9 cellular contexts compared by ENCODE assay signal in the genomic region with DNA sequence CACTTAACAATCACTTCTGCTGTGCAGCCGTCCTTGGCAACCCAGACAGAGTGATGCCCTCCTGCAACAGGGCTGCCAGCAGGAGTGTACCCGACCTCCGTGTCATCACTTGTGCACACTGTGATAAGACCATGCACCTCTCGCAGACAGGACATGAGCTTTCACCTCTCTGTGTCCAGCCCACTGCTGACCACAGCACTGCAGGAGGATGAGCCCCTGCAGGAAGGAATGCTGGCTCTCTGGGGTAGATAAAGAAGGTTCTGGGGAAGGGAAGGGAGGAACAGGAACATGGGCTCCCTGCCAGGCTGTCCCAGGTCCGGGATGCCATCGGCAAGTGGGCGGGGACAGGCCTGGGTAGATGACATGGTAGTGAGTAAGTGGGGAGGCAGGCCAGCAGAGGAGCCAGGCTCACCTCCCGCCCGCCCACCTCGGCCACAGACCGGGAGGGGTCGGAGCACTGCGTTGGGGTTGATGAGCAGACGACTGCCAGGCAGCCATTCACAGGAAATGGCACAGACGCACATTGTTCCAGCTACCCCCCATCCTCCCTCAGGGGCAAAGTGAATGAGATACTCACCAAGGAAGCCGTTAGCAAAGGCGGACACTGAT. TPM values are rescaled to one million over a fixed set of nuclear protein-coding genes. Genes with fewer than 3 reads are reported as not detected.
DNase-seq lines count a peak whose midpoint lies in the region; ATAC-seq, FAIRE-seq and TF ChIP-seq lines count a peak whose summit lies in the region.
"Had no signal": no experiment of that assay in that cellular context is flagged by ENCODE, and none has a peak within 500 bp of the region (broad histone marks: within the 10 kb centered on the region; RNA-seq: fewer than 3 reads in every experiment).

No MANE protein-coding gene starts in this region.

- ATAC-seq in HG03354 (IDR thresholded peaks at IDR 0.05; ENCODE audit: poor library complexity, severe bottlenecking, unreplicated experiment), result no peak
- no peak for ATAC-seq in GM18517 (IDR thresholded peaks at IDR 0.05; ENCODE audit: unreplicated experiment)
- no peak for ATAC-seq in GM19328 (IDR thresholded peaks at IDR 0.05; ENCODE audit: unreplicated experiment)

- no peak for FAIRE-seq in H1 (lab: Jason Lieb, UNC)

- H4K5ac ChIP-seq in H1 (ENCODE audit: insufficient read length, low read depth, low read length), result no peak overlapping the region

- H3K9ac ChIP-seq in GM23248, result peak overlapping the region; percentile 92
- H3K9ac ChIP-seq in H1 (replicated peaks in 1 of 4; ENCODE audit: extremely low read depth in 1 of 4, low read depth in 3 of 4, low read length in 3 of 4), result no peak overlapping the region

- H3K27me3 Mint-ChIP-seq in activated CD4-positive, alpha-beta T cell treated with anti-CD3 and anti-CD28 coated beads, Interleukin-2, amount 10 ng/mL, durations not matched to agents 7 days and 5 days, result no peaks in the 10 kb centered on the region

- no peak overlapping the region for H3K23ac ChIP-seq in H1 (ENCODE audit: insufficient read length)

- H3K4me2 ChIP-seq in GM23248 (ENCODE audit: unreplicated experiment) (peak overlapping the region; percentile 67), H1 (ENCODE audit: insufficient read depth in 1 of 2, low read depth in 2 of 2, low read length in 2 of 2) (no peak overlapping the region)

- H3K79me1 ChIP-seq in H1 (ENCODE audit: low read depth, low read length), result no peaks in the 10 kb centered on the region

- no peak overlapping the region for H3K18ac ChIP-seq in H1 (ENCODE audit: extremely low read depth, low read length)

- H3K4ac ChIP-seq in H1 (replicated peaks; ENCODE audit: insufficient read length, low read depth, low read length), result no peak overlapping the region

- POLR2A ChIA-PET in activated CD4-positive, alpha-beta T cell treated with anti-CD3 and anti-CD28 coated beads, Interleukin-2, amount 10 ng/mL, durations not matched to agents 7 days and 5 days (lab: Charles Lee), result no interaction called here
- POLR2A ChIA-PET in H1 (lab: Charles Lee; ENCODE audit: partially characterized antibody), result no interaction called here

- TF ChIP-seq POLR2A in H1 (IDR thresholded peaks at IDR 0.05; ENCODE audit: control extremely low read depth in 1 of 2, low read depth in 2 of 2, low read length in 2 of 2), result no peak

- H3K27me3 ChIP-seq in GM23248 (replicated peaks; ENCODE audit: insufficient read depth) (no peaks in the 10 kb centered on the region), H1 (replicated peaks in 1 of 4; ENCODE audit: control insufficient read depth in 3 of 4, extremely low read depth in 1 of 4, insufficient read depth in 3 of 4, low read length in 3 of 4) (no peaks in the 10 kb centered on the region; a peak in 1 of 7 replicates)

- H4K8ac ChIP-seq in H1 (ENCODE audit: extremely low read depth, insufficient read depth, low read length), result no peak overlapping the region; the same call in 1 of the 2 replicates

- TF ChIP-seq CTCF in H1 (IDR thresholded peaks at IDR 0.05; ENCODE audit: control extremely low read depth in 1 of 3, insufficient read depth in 1 of 3, low read depth in 1 of 3, low read length in 3 of 3), result no peak

- no peak overlapping the region for H3K56ac ChIP-seq in H1 (replicated peaks; ENCODE audit: insufficient read length, low read depth, low read length)

- no peak overlapping the region for H2AK5ac ChIP-seq in H1 (ENCODE audit: low read depth, low read length)

- H2BK120ac ChIP-seq in H1 (replicated peaks; ENCODE audit: low read depth, low read length), result no peak overlapping the region

- H3K4me3 Mint-ChIP-seq in activated CD4-positive, alpha-beta T cell treated with anti-CD3 and anti-CD28 coated beads, Interleukin-2, amount 10 ng/mL, durations not matched to agents 7 days and 5 days, result peak overlapping the region; percentile 29

- H2AFZ ChIP-seq in GM23248, result no peak overlapping the region
- H2AFZ ChIP-seq in H1 (ENCODE audit: low read length), result no peak overlapping the region

- H3K4me1 ChIP-seq in GM23248 (ENCODE audit: insufficient read depth) (peaks cover 64% of the 10 kb centered on the region), H1 (replicated peaks in 1 of 4; ENCODE audit: control insufficient read depth in 3 of 4, insufficient read depth in 4 of 4, low read length in 3 of 4) (peaks cover 0 to 7% (median 3%) of the 10 kb centered on the region in 4 experiments; a peak in 3 of 7 replicates)

- H3K9me3 Mint-ChIP-seq in activated CD4-positive, alpha-beta T cell treated with anti-CD3 and anti-CD28 coated beads, Interleukin-2, amount 10 ng/mL, durations not matched to agents 7 days and 5 days, result no peaks in the 10 kb centered on the region

- 1 to 2% methylated on average over 17 of the region's 17 CpGs for WGBS in GM23248 (ENCODE audit: low coverage in 1 of 2, low lambda C conversion rate in 2 of 2, missing lambda C conversion rate in 2 of 2), 2 experiments
- 86% methylated on average over 17 of the region's 17 CpGs; no CpG with 5 or more reads in 1 of the 2 experiments for WGBS in H1 (ENCODE audit: extremely low coverage in 1 of 2, insufficient coverage in 1 of 2, insufficient read length in 1 of 2, insufficient replicate concordance in 2 of 2, low coverage in 1 of 2, low lambda C conversion rate in 2 of 2, missing lambda C conversion rate in 1 of 2), 2 experiments

- H3K23me2 ChIP-seq in H1 (ENCODE audit: low read depth, low read length), result no peaks in the 10 kb centered on the region

- H3K4me1 Mint-ChIP-seq in activated CD4-positive, alpha-beta T cell treated with anti-CD3 and anti-CD28 coated beads, Interleukin-2, amount 10 ng/mL, durations not matched to agents 7 days and 5 days, result peaks cover 93% of the 10 kb centered on the region

- H3K36me3 Mint-ChIP-seq in activated CD4-positive, alpha-beta T cell treated with anti-CD3 and anti-CD28 coated beads, Interleukin-2, amount 10 ng/mL, durations not matched to agents 7 days and 5 days (ENCODE audit: low read depth), result peaks cover 6% of the 10 kb centered on the region
- H3K36me3 Mint-ChIP-seq: naive B cell had no signal

- H3K79me2 ChIP-seq in GM23248 (ENCODE audit: insufficient read depth) (no peaks in the 10 kb centered on the region), H1 (ENCODE audit: control insufficient read depth in 1 of 2, insufficient read depth in 2 of 2, low read length in 2 of 2) (no peaks in the 10 kb centered on the region)

- H2BK12ac ChIP-seq in H1 (ENCODE audit: low read depth, low read length), result no peak overlapping the region

- H3F3A ChIP-seq in GM23248 (ENCODE audit: insufficient read depth), result peaks cover 64% of the 10 kb centered on the region

- no peak overlapping the region for H4K91ac ChIP-seq in H1 (replicated peaks; ENCODE audit: insufficient read length, low read length)

- no peak for TF ChIP-seq RAD21 in H1 (IDR thresholded peaks at IDR 0.05 in 1 of 2, conservative IDR thresholded peaks at IDR 0.05 in 1 of 2; ENCODE audit: low read depth in 2 of 2, low read length in 2 of 2)

- H4K20me1 ChIP-seq in GM23248 (ENCODE audit: insufficient read depth) (no peaks in the 10 kb centered on the region), H1 (replicated peaks in 1 of 2; ENCODE audit: control insufficient read depth in 1 of 2, insufficient read depth in 2 of 2, low read length in 2 of 2) (no peaks in the 10 kb centered on the region)

- H2BK15ac ChIP-seq in H1 (ENCODE audit: low read length), result no peak overlapping the region

- no peak overlapping the region for H3K14ac ChIP-seq in H1 (ENCODE audit: insufficient read length)

- H3K4me3 ChIP-seq in GM23248, result peak overlapping the region; percentile 33
- no peak overlapping the region for H3K4me3 ChIP-seq in H1 (ENCODE audit: extremely low read depth in 1 of 4, insufficient read depth in 2 of 4, low read depth in 3 of 4, low read length in 4 of 4)

- peak overlapping the region; percentile 75 for H3K27ac Mint-ChIP-seq in activated CD4-positive, alpha-beta T cell treated with anti-CD3 and anti-CD28 coated beads, Interleukin-2, amount 10 ng/mL, durations not matched to agents 7 days and 5 days

- H3K9me2 ChIP-seq in GM23248 (ENCODE audit: insufficient read depth), result no peaks in the 10 kb centered on the region

- no peaks in the 10 kb centered on the region for H3K36me3 ChIP-seq in GM23248 (ENCODE audit: low read depth)
- no peaks in the 10 kb centered on the region for H3K36me3 ChIP-seq in H1 (ENCODE audit: control insufficient read depth in 2 of 4, insufficient read depth in 4 of 4, low read length in 3 of 4)

- no peaks in the 10 kb centered on the region for H3K9me3 ChIP-seq in GM23248 (ENCODE audit: low read depth)
- no peaks in the 10 kb centered on the region for H3K9me3 ChIP-seq in H1 (ENCODE audit: insufficient read depth in 2 of 2, low read depth in 1 of 2, low read length in 1 of 2)

- in situ Hi-C loops in GM23248 (cut with MboI), result no loop called here

- DNase-seq in GM23248, result peak; percentile 99
- DNase-seq in activated CD4-positive, alpha-beta T cell treated with anti-CD3 and anti-CD28 coated beads, Interleukin-2, amount 10 ng/mL, durations not matched to agents 7 days and 5 days, result peak; percentile 48
- no peak for DNase-seq in H1 (ENCODE audit: low read depth in 1 of 2, low spot score in 2 of 2)
- DNase-seq in stimulated activated CD4-positive, alpha-beta T cell treated with anti-CD3 and anti-CD28 coated beads, Interleukin-15, amount 100 ng/mL, for 1 hour (ENCODE audit: low read depth in 1 of 2, low spot score in 1 of 2), result peak; percentile 65 to 69
- no peak for DNase-seq in SKM-1 (lab: John Stamatoyannopoulos, UW; ENCODE audit: unreplicated experiment)
- DNase-seq: naive B cell had no signal

- H2BK5ac ChIP-seq in H1 (ENCODE audit: low read depth, low read length), result no peak overlapping the region

- CTCF ChIA-PET in activated CD4-positive, alpha-beta T cell treated with anti-CD3 and anti-CD28 coated beads, Interleukin-2, amount 10 ng/mL, durations not matched to agents 7 days and 5 days (lab: Charles Lee), result interaction anchor here (1.3 to 3.9 kb wide), 4 partner anchors 9 to 139 kb away, joined by 3 to 17 read pairs (median 4); no protein-coding TSS in a partner anchor
- CTCF ChIA-PET in H1 (lab: Charles Lee; ENCODE audit: partially characterized antibody), result interaction anchor here (1.0 to 11.7 kb wide), 8 partner anchors 8 to 267 kb away, joined by 3 to 102 read pairs (median 4); partner anchors contain the start of gene COL6A3

- no peak overlapping the region for H2BK20ac ChIP-seq in H1 (ENCODE audit: low read length)

- H3K27ac ChIP-seq in GM23248 (peak overlapping the region; percentile 100), H1 (ENCODE audit: low read depth, low read length) (no peak overlapping the region)

- TF ChIP-seq EP300 in H1 (IDR thresholded peaks at IDR 0.05; ENCODE audit: borderline replicate concordance in 1 of 2, low read depth in 2 of 2, low read length in 2 of 2), result no peak

RNA-seq across cellular contexts. Expression of gene COL6A3, which starts 18.6 kb away (rescaled TPM):
- total RNA-seq in GM23248 (2014; rRNA removed; shearing (Covaris generic)), result 1,362 and 1,653 TPM in 2 replicates
- polyA plus RNA-seq in GM23248 (2016; fragmentation: Nextera tagmentation; extraction: Ambion mirVana), result 344 and 350 TPM in 2 replicates
- total RNA-seq in activated CD4-positive, alpha-beta T cell treated with anti-CD3 and anti-CD28 coated beads, Interleukin-2, amount 10 ng/mL, durations not matched to agents 7 days and 5 days, result under 1 TPM; 0.87 to 0.92 TPM
- 3.4 and 3.5 TPM in 2 replicates for total RNA-seq in H1 (2021; fragmentation: NEBNext Ultra II Directional; extraction: Animal tissue kit (Norgen Biotek cat#: 25700))
- 1.2 and 1.9 TPM in 2 replicates for polyA plus RNA-seq in H1 (2011; rRNA removed)
- 1.2 TPM for polyA plus RNA-seq in H1 (2011; cell fraction: cytosol; rRNA removed)
- polyA plus RNA-seq in H1 (2011; cell fraction: nucleus; rRNA removed), result 4.1 TPM
- polyA plus RNA-seq in H1 (2012, experiment 1 of 2), result 2.4 to 3.5 TPM (median 3.0 TPM) in 4 replicates
- 0.60 TPM for polyA plus RNA-seq in H1 (2012, experiment 2 of 2)
- 5.0 TPM for polyA plus RNA-seq in H1 (2013, experiment 1 of 2)
- polyA plus RNA-seq in H1 (2013, experiment 2 of 2), result 3.8 TPM
- 3.1 and 6.5 TPM in 2 replicates for polyA minus RNA-seq in H1 (2011; rRNA and poly(A)+ RNA removed)
- polyA minus RNA-seq in H1 (2011; cell fraction: cytosol; rRNA and poly(A)+ RNA removed), result 3.0 TPM
- 6.4 TPM for polyA minus RNA-seq in H1 (2011; cell fraction: nucleus; rRNA and poly(A)+ RNA removed)

RNA-seq across cellular contexts. Expression of gene MLPH, which starts 54.5 kb away (rescaled TPM):
- 4.7 and 8.1 TPM in 2 replicates for total RNA-seq in GM23248 (2014; rRNA removed; shearing (Covaris generic))
- 10.8 and 14.9 TPM in 2 replicates for polyA plus RNA-seq in GM23248 (2016; fragmentation: Nextera tagmentation; extraction: Ambion mirVana)
- total RNA-seq in activated CD4-positive, alpha-beta T cell treated with anti-CD3 and anti-CD28 coated beads, Interleukin-2, amount 10 ng/mL, durations not matched to agents 7 days and 5 days, result not detected
- total RNA-seq in H1 (2021; fragmentation: NEBNext Ultra II Directional; extraction: Animal tissue kit (Norgen Biotek cat#: 25700)), result 17.0 TPM in 2 replicates
- 12.7 and 16.9 TPM in 2 replicates for polyA plus RNA-seq in H1 (2011; rRNA removed)
- polyA plus RNA-seq in H1 (2011; cell fraction: cytosol; rRNA removed), result 12.6 TPM
- polyA plus RNA-seq in H1 (2011; cell fraction: nucleus; rRNA removed), result 47.0 TPM
- 15.7 to 18.9 TPM (median 17.7 TPM) in 4 replicates for polyA plus RNA-seq in H1 (2012, experiment 1 of 2)
- polyA plus RNA-seq in H1 (2012, experiment 2 of 2), result 7.2 TPM
- polyA plus RNA-seq in H1 (2013, experiment 1 of 2), result 11.2 TPM
- polyA plus RNA-seq in H1 (2013, experiment 2 of 2), result 11.0 TPM
- 14.5 and 14.8 TPM in 2 replicates for polyA minus RNA-seq in H1 (2011; rRNA and poly(A)+ RNA removed)
- 10.6 TPM for polyA minus RNA-seq in H1 (2011; cell fraction: cytosol; rRNA and poly(A)+ RNA removed)
- polyA minus RNA-seq in H1 (2011; cell fraction: nucleus; rRNA and poly(A)+ RNA removed), result 14.1 TPM

Comparison
In these comparisons a context has a peak if more than half of its experiments do, and no peak if none do; other contexts are left out.
1. DNase-seq: peak in GM23248 (single experiment), activated CD4-positive, alpha-beta T cell treated with anti-CD3 and anti-CD28 coated beads, Interleukin-2, amount 10 ng/mL, durations not matched to agents 7 days and 5 days (single experiment) and stimulated activated CD4-positive, alpha-beta T cell treated with anti-CD3 and anti-CD28 coated beads, Interleukin-15, amount 100 ng/mL, for 1 hour (2 of 2); none in H1 (0 of 2) and SKM-1 (single experiment).
2. RNA of gene COL6A3, which starts 18.6 kb away (total RNA-seq): 1,362 to 1,653 TPM in GM23248; 3.4 to 3.5 TPM in H1 and 0.87 to 0.92 TPM in activated CD4-positive, alpha-beta T cell treated with anti-CD3 and anti-CD28 coated beads, Interleukin-2, amount 10 ng/mL, durations not matched to agents 7 days and 5 days; every median in the first group is over 100 times any median in the second.